ENCODE assay signal across 8 cellular contexts in genomic region chr4:56977321-56978012, GRCh38. TPM values are rescaled to one million over a fixed set of nuclear protein-coding genes. Genes with fewer than 3 reads are reported as not detected.
DNase-seq lines count a peak whose midpoint lies in the region; ATAC-seq, FAIRE-seq and TF ChIP-seq lines count a peak whose summit lies in the region.

Gene NOA1, minus strand, starts transcription at chr4:56977606. Its CDS starts 21 bp downstream, at chr4:56977585.

- H3K79me2 ChIP-seq in OCI-LY7 (ENCODE audit: insufficient read depth, low read depth, low read length), result peaks cover 89% of the 10 kb centered on the region
- H3K79me2 ChIP-seq in endothelial cell of umbilical vein (ENCODE audit: control insufficient read depth, insufficient read depth, low read length), result peaks cover 60% of the 10 kb centered on the region

- DNase-seq in D721Med (ENCODE audit: insufficient read length, low spot score), result peak; percentile 77
- DNase-seq in HuH-7.5 (ENCODE audit: low spot score), result peak; percentile 71
- peak; percentile 99 for DNase-seq in OCI-LY7 (ENCODE audit: low spot score)
- peak; percentile 98 for DNase-seq in activated T-cell treated with anti-CD3 and anti-CD28 coated beads for 1 hour (ENCODE audit: low read depth)
- peak; percentile 100 for DNase-seq in endothelial cell of umbilical vein (ENCODE audit: low read depth, low spot score)
- DNase-seq in midbrain (lab: John Stamatoyannopoulos, UW), result peak; percentile 98
- peak; percentile 93 to 94 for DNase-seq in stimulated activated CD8-positive, alpha-beta memory T cell treated with anti-CD3 and anti-CD28 coated beads, Interleukin-2, amount 100 ng/mL, for 1 hour (ENCODE audit: low read depth in 2 of 2)

- H3K4me1 ChIP-seq in OCI-LY7 (ENCODE audit: insufficient read depth, low read length, poor library complexity, severe bottlenecking) (peaks cover 33% of the 10 kb centered on the region), endothelial cell of umbilical vein (ENCODE audit: control insufficient read depth, extremely low read depth, insufficient read depth, low read length) (peaks cover 30% of the 10 kb centered on the region)

- dilution Hi-C loops in endothelial cell of umbilical vein (cut with MboI; ENCODE audit: extremely low pct_ligation_motif_present, low sequenced_read_pairs), result no loop called here

- H2AFZ ChIP-seq in OCI-LY7 (ENCODE audit: low read length) (peak within 1 kb of the TSS; percentile 78; the same call in 1 of the 2 replicates), endothelial cell of umbilical vein (ENCODE audit: low read depth, low read length) (peak within 1 kb of the TSS; percentile 90)

- TF ChIP-seq CTCF in D721Med (IDR thresholded peaks at IDR 0.05; ENCODE audit: insufficient read depth, missing control alignments), result no peak
- TF ChIP-seq CTCF in OCI-LY7 (conservative IDR thresholded peaks at IDR 0.05; ENCODE audit: low read length), result no peak
- no peak for TF ChIP-seq CTCF in endothelial cell of umbilical vein (IDR thresholded peaks at IDR 0.05; ENCODE audit: extremely low read depth in 1 of 2, insufficient read depth in 1 of 2, low read depth in 1 of 2, low read length in 2 of 2)

- CTCF ChIA-PET in OCI-LY7 (lab: Charles Lee; ENCODE audit: unreplicated experiment) (interaction anchor here (1.2 kb wide), 1 partner anchor 11 kb away, joined by 4 read pairs; no protein-coding TSS in a partner anchor), endothelial cell of umbilical vein (lab: Charles Lee) (interaction anchor here (1.2 to 2.2 kb wide), 5 partner anchors 11 to 186 kb away, joined by 3 to 17 read pairs (median 5); partner anchors contain the start of gene REST)

- peak; percentile 83 for ATAC-seq in GM21526 (IDR thresholded peaks at IDR 0.05; ENCODE audit: low FRiP score, unreplicated experiment)

- peak; percentile 76 for TF ChIP-seq POLR2A in endothelial cell of umbilical vein (IDR thresholded peaks at IDR 0.05; ENCODE audit: low read depth, low read length)

- no TSS peak for BruUV-seq in OCI-LY7 (replicated peaks; lab: Mats Ljungman, UMichigan)
- BruUV-seq in endothelial cell of umbilical vein (replicated peaks; lab: Mats Ljungman, UMichigan), result no TSS peak

- H3K4me2 ChIP-seq in OCI-LY7 (ENCODE audit: low read length) (peak within 1 kb of the TSS; percentile 88), endothelial cell of umbilical vein (ENCODE audit: insufficient read depth, low read length) (peak within 1 kb of the TSS; percentile 95)

- POLR2A ChIA-PET in OCI-LY7 (lab: Charles Lee), result interaction anchor here (0.6 to 8.5 kb wide), 24 partner anchors 12 to 1632 kb away, joined by 3 to 53 read pairs (median 4); partner anchors contain the start of genes PAICS, PPAT, REST and SRD5A3
- POLR2A ChIA-PET in endothelial cell of umbilical vein (lab: Charles Lee), result interaction anchor here (0.7 to 1.6 kb wide), 5 partner anchors 17 to 131 kb away, joined by 3 to 5 read pairs (median 3); no protein-coding TSS in a partner anchor

- H4K20me1 ChIP-seq in OCI-LY7 (ENCODE audit: insufficient read depth, low read length) (peaks cover 39% of the 10 kb centered on the region), endothelial cell of umbilical vein (replicated peaks; ENCODE audit: control insufficient read depth, extremely low read depth, insufficient read depth, low read length) (no peaks in the 10 kb centered on the region)

- H3K4me3 ChIP-seq in OCI-LY7 (ENCODE audit: low read depth, low read length, poor library complexity, severe bottlenecking), result peak within 1 kb of the TSS; percentile 98
- H3K4me3 ChIP-seq in endothelial cell of umbilical vein (replicated peaks in 1 of 3; ENCODE audit: insufficient read depth in 1 of 3, low read depth in 1 of 3, low read length in 3 of 3), result peak within 1 kb of the TSS; percentile 80 to 93 (median 88)

- peak within 1 kb of the TSS; percentile 84 for H3K9ac ChIP-seq in endothelial cell of umbilical vein (replicated peaks; ENCODE audit: extremely low read depth, insufficient read depth, low read length)

- no peaks in the 10 kb centered on the region for H3K9me1 ChIP-seq in endothelial cell of umbilical vein (replicated peaks; ENCODE audit: control insufficient read depth, extremely low read depth, insufficient read depth, low read length)

- FAIRE-seq in D721Med (lab: Jason Lieb, UNC), result peak; percentile 77
- peak; percentile 94 for FAIRE-seq in endothelial cell of umbilical vein (lab: Jason Lieb, UNC)

- no peaks in the 10 kb centered on the region for H3K9me2 ChIP-seq in OCI-LY7 (ENCODE audit: insufficient read depth, low read length)

- H3K27ac ChIP-seq in OCI-LY7 (ENCODE audit: low read depth, low read length, poor library complexity, severe bottlenecking) (peak within 1 kb of the TSS; percentile 87), endothelial cell of umbilical vein (ENCODE audit: insufficient read depth, low read depth, low read length) (peak within 1 kb of the TSS; percentile 100)

- H3K36me3 ChIP-seq in OCI-LY7 (ENCODE audit: insufficient read depth, low read length) (peaks cover 69% of the 10 kb centered on the region), endothelial cell of umbilical vein (ENCODE audit: control insufficient read depth in 2 of 2, extremely low read depth in 1 of 2, insufficient read depth in 2 of 2, low read length in 2 of 2) (peaks cover 4 to 9% of the 10 kb centered on the region in 2 experiments)

- H3K9me3 ChIP-seq in OCI-LY7 (ENCODE audit: low read length) (peaks cover 19% of the 10 kb centered on the region), endothelial cell of umbilical vein (replicated peaks; ENCODE audit: control insufficient read depth, insufficient read depth, low read length) (no peaks in the 10 kb centered on the region)

- H3K27me3 ChIP-seq in endothelial cell of umbilical vein (ENCODE audit: control insufficient read depth in 2 of 2, insufficient read depth in 2 of 2, low read length in 2 of 2), result no peaks in the 10 kb centered on the region

- intact Hi-C loops in OCI-LY7 (cut with micrococcal nuclease; ENCODE audit: unreplicated experiment) (loop anchor here (1.0 to 10.0 kb wide), 5 partner anchors 68 to 933 kb away; partner anchors contain the start of genes AASDH, PAICS, PPAT and SRP72), endothelial cell of umbilical vein (cut with micrococcal nuclease) (loop anchor here (1.0 to 2.0 kb wide), 3 partner anchors 19 to 103 kb away; no protein-coding TSS in a partner anchor)

TF ChIP-seq in endothelial cell of umbilical vein, 7 proteins besides CTCF, POLR2A, EP300 and RAD21:
- TF ChIP-seq EZH2 (IDR thresholded peaks at IDR 0.05; ENCODE audit: borderline replicate concordance, low read depth, low read length, severe bottlenecking) (no peak), MAX (IDR thresholded peaks at IDR 0.05; ENCODE audit: insufficient read depth, insufficient read length) (peak; percentile 67), POLR2AphosphoS5 (IDR thresholded peaks at IDR 0.05; ENCODE audit: insufficient read depth, low read depth, low read length) (peak; percentile 63), JUN (IDR thresholded peaks at IDR 0.05; ENCODE audit: borderline replicate concordance, insufficient read depth, insufficient read length, low read depth) (no peak)
TF ChIP-seq in endothelial cell of umbilical vein: peak in this region for 2.

RNA-seq across cellular contexts. Expression of gene NOA1, which starts in this region (rescaled TPM):
- total RNA-seq in OCI-LY7 (2014; rRNA removed; shearing (Covaris generic)), result 20.2 TPM in 2 replicates
- total RNA-seq in OCI-LY7 (2022) (28.1 and 28.7 TPM in 2 replicates), endothelial cell of umbilical vein (16.1 and 17.1 TPM in 2 replicates)
- polyA plus RNA-seq in endothelial cell of umbilical vein, result 13.9 and 16.7 TPM in 2 replicates
- polyA plus RNA-seq in endothelial cell of umbilical vein (2011; cell fraction: cytosol; rRNA removed), result 13.1 and 16.4 TPM in 2 replicates
- polyA plus RNA-seq in endothelial cell of umbilical vein (2011; cell fraction: nucleus; rRNA removed), result 8.8 and 9.8 TPM in 2 replicates
- polyA plus RNA-seq in endothelial cell of umbilical vein (2012), result 12.4 and 12.5 TPM in 2 replicates
- 8.4 and 9.1 TPM in 2 replicates for polyA minus RNA-seq in endothelial cell of umbilical vein
- 10.4 TPM for polyA minus RNA-seq in endothelial cell of umbilical vein (2011; cell fraction: cytosol; rRNA and poly(A)+ RNA removed)
- polyA minus RNA-seq in endothelial cell of umbilical vein (2011; cell fraction: nucleus; rRNA and poly(A)+ RNA removed), result 5.7 and 8.8 TPM in 2 replicates

Comparison
In these comparisons a context has a peak if more than half of its experiments do, and no peak if none do; other contexts are left out.
1. Peak in every context shown above with its lines: DNase-seq, ATAC-seq, H3K4me3 ChIP-seq and H3K27ac ChIP-seq.